In the genomic region with DNA sequence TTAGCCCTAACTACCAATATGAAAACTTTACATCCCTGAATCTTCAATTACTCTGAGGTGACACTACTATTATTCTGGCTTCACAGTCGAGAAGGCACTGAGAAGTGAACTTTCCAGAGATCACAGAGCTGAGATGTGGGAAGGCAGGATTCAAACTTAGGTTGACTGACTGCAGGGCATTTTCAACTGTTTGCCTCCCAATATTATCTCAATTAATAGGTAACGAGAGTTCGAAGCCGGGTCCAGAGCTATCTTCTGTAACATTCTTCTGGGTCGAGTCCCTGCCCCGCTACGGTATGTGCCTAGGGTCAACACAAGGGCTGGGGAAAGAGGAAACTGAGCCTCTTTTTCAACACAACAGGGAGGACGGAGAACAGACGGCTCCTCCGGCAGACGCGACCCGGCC, we compare ENCODE assay signal across 8 cellular contexts. TPM values are rescaled to one million over a fixed set of nuclear protein-coding genes. Genes with fewer than 3 reads are reported as not detected.
DNase-seq lines count a peak whose midpoint lies in the region; ATAC-seq and TF ChIP-seq lines count a peak whose summit lies in the region.

No MANE protein-coding gene starts in this region.

- WGBS in esophagus, 2 donors: 0% methylated on average over 13 of the region's 13 CpGs
- 0 to 1% (median 0%) methylated on average over 13 of the region's 13 CpGs for WGBS in psoas muscle, 3 donors

- DNase-seq in psoas muscle (no peak), NCI-H1105 (lab: John Stamatoyannopoulos, UW) (no peak)
- no peak for DNase-seq in stimulated activated CD4-positive, alpha-beta T cell treated with anti-CD3 and anti-CD28 coated beads, Interleukin-4, amount 100 ng/mL, for 24 hours

- H3K79me2 ChIP-seq in OCI-LY1 (ENCODE audit: insufficient read depth, low read length): peaks cover 13% of the 10 kb centered on the region

- no peaks in the 10 kb centered on the region for H3K9me2 ChIP-seq in OCI-LY1 (ENCODE audit: low read depth, low read length)

- H3K4me3 ChIP-seq in OCI-LY1 (ENCODE audit: low read depth, low read length, poor library complexity, severe bottlenecking) (peak overlapping the region; percentile 84), esophagus (ENCODE audit: low read depth in 1 of 2, low read length in 2 of 2) (peak overlapping the region; percentile 85 to 89), psoas muscle (peak overlapping the region; percentile 81)

- peak overlapping the region; percentile 91 for H3K27ac ChIP-seq in OCI-LY1 (ENCODE audit: low read depth, low read length, poor library complexity, severe bottlenecking)
- H3K27ac ChIP-seq in esophagus (ENCODE audit: low read depth in 2 of 2, low read length in 1 of 2): peak overlapping the region; percentile 99 to 100
- H3K27ac ChIP-seq in psoas muscle: peak overlapping the region; percentile 98

- H3K4me1 ChIP-seq in OCI-LY1 (ENCODE audit: insufficient read depth, low read length, severe bottlenecking): peaks cover 21% of the 10 kb centered on the region
- peaks cover 0 to 8% of the 10 kb centered on the region in 2 donors for H3K4me1 ChIP-seq in esophagus (ENCODE audit: control insufficient read depth in 2 of 2, insufficient read depth in 2 of 2, low read length in 1 of 2)
- H3K4me1 ChIP-seq in psoas muscle: peaks cover 20% of the 10 kb centered on the region

- H3K9ac ChIP-seq in OCI-LY1 (ENCODE audit: low read length): peak overlapping the region; percentile 88

- H4K20me1 ChIP-seq in OCI-LY1 (ENCODE audit: insufficient read depth, low read length): no peaks in the 10 kb centered on the region

- ATAC-seq in GM19043 (IDR thresholded peaks at IDR 0.05; ENCODE audit: low read depth, unreplicated experiment) (peak; percentile 16), psoas muscle (peak in 1 of 4 donors; percentile 27), HG03280 (IDR thresholded peaks at IDR 0.05; ENCODE audit: unreplicated experiment) (no peak), GM21390 (IDR thresholded peaks at IDR 0.05; ENCODE audit: unreplicated experiment) (no peak)

- no peaks in the 10 kb centered on the region for H3F3A ChIP-seq in OCI-LY1 (ENCODE audit: insufficient read depth, low read length)

- intact Hi-C loops in psoas muscle (cut with DNase I): loop anchor here in 1 of 2 donors (2.0 kb wide), 1 partner anchor 60 kb away; a partner anchor contains a TSS

- H3K27me3 ChIP-seq in OCI-LY1 (ENCODE audit: insufficient read depth, low read length): no peaks in the 10 kb centered on the region
- H3K27me3 ChIP-seq in esophagus (ENCODE audit: control insufficient read depth in 1 of 2, insufficient read depth in 2 of 2, low read length in 2 of 2): no peaks in the 10 kb centered on the region
- no peaks in the 10 kb centered on the region for H3K27me3 ChIP-seq in psoas muscle (ENCODE audit: insufficient read depth in 3 of 3, low read length in 2 of 3)

- H3K36me3 ChIP-seq in OCI-LY1 (ENCODE audit: insufficient read depth, low read length) (peaks cover 4% of the 10 kb centered on the region; the same call in 1 of the 2 replicates), esophagus (ENCODE audit: control insufficient read depth in 2 of 2, insufficient read depth in 2 of 2, low read length in 1 of 2) (no peaks in the 10 kb centered on the region), psoas muscle (ENCODE audit: insufficient read depth in 1 of 2, low read depth in 1 of 2) (no peaks in the 10 kb centered on the region)

- H3K4me2 ChIP-seq in OCI-LY1 (ENCODE audit: low read length): peak overlapping the region; percentile 92

- peak overlapping the region; percentile 17; the same call in 1 of the 2 replicates for H2AFZ ChIP-seq in OCI-LY1 (ENCODE audit: low read length)

- TF ChIP-seq CTCF in OCI-LY1 (IDR thresholded peaks at IDR 0.05; ENCODE audit: low read length) (no peak), psoas muscle (IDR thresholded peaks at IDR 0.05) (no peak)

- peaks cover 5% of the 10 kb centered on the region for H3K9me3 ChIP-seq in OCI-LY1 (ENCODE audit: low read length)
- no peaks in the 10 kb centered on the region for H3K9me3 ChIP-seq in esophagus (ENCODE audit: control insufficient read depth in 2 of 2, insufficient read depth in 1 of 2, low read depth in 1 of 2, low read length in 1 of 2)
- H3K9me3 ChIP-seq in psoas muscle: no peaks in the 10 kb centered on the region

RNA-seq across cellular contexts. Expression of a gene that starts 0.8 kb away (rescaled TPM):
- polyA plus RNA-seq in esophagus (100 to 1,000 TPM in 1 of 2 donors, 10 to 100 TPM in 1; 46.1 to 111 TPM), psoas muscle (10 to 100 TPM; 63.5 to 99.8 (median 76.8) TPM)
- total RNA-seq in psoas muscle: 100 to 1,000 TPM in 2 of 4 donors, 10 to 100 TPM in 2; 84.9 to 133 (median 102) TPM
